ENCODE assay signal across 17 cellular contexts in genomic region chr16:4386951-4387565, GRCh38. TPM values are rescaled to one million over a fixed set of nuclear protein-coding genes. Genes with fewer than 3 reads are reported as not detected.
DNase-seq lines count a peak whose midpoint lies in the region; TF ChIP-seq lines count a peak whose summit lies in the region.
"Had no signal": no experiment of that assay in that cellular context is flagged by ENCODE, and none has a peak within 500 bp of the region (broad histone marks: within the 10 kb centered on the region; RNA-seq: fewer than 3 reads in every experiment).

No MANE protein-coding gene starts in this region.

- H3K4me2 ChIP-seq in BLaER1 treated with 17β-estradiol and CSF1 and Interleukin-3, amounts not matched to agents 10 nM and 100 nM, result peak overlapping the region in 7 of 11 experiments; percentile 18 to 91 (median 84); a peak in 11 of 22 replicates

- peaks cover 24 to 89% (median 78%) of the 10 kb centered on the region in 10 experiments for H3K4me1 ChIP-seq in BLaER1 treated with 17β-estradiol and CSF1 and Interleukin-3, amounts not matched to agents 10 nM and 100 nM
- H3K4me1 ChIP-seq in spleen (peaks cover 0 to 90% (median 37%) of the 10 kb centered on the region in 6 donors), transverse colon (peaks cover 0 to 2% (median 0%) of the 10 kb centered on the region in 4 donors)
- H3K4me1 ChIP-seq: HAP-1, pancreas had no signal

- in situ Hi-C loops in transverse colon (cut with MboI; ENCODE audit: low pct_ligation_motif_present in 1 of 4, low pct_unique_long_range_greater_than_20kb in 1 of 4, low sequenced_read_pairs in 3 of 4), result no loop called here

- H3K9me3 ChIP-seq in BLaER1 treated with 17β-estradiol and CSF1 and Interleukin-3, amounts not matched to agents 10 nM and 100 nM (replicated peaks in 1 of 11), result no peaks in the 10 kb centered on the region
- no peaks in the 10 kb centered on the region for H3K9me3 ChIP-seq in spleen
- no peaks in the 10 kb centered on the region for H3K9me3 ChIP-seq in transverse colon
- H3K9me3 ChIP-seq: adrenal gland, HAP-1, pancreas had no signal

- DNase-seq in amniotic epithelial cell (ENCODE audit: low read depth), result peak; percentile 57
- DNase-seq in iris pigment epithelial cell (ENCODE audit: low read depth), result peak; percentile 55
- no peak for DNase-seq in spleen
- no peak for DNase-seq in D341Med (ENCODE audit: low spot score)
- no peak for DNase-seq in SHP77 (lab: John Stamatoyannopoulos, UW)
- no peak for DNase-seq in progenitor cell of endocrine pancreas (ENCODE audit: low spot score, unreplicated experiment)
- no peak for DNase-seq in transverse colon
- DNase-seq: activated CD4-positive, CD25-positive, alpha-beta regulatory T cell treated with anti-CD3 and anti-CD28 coated beads, Interleukin-2, amount 50 U/mL, for 72 hours; activated T-cell treated with anti-CD3 and anti-CD28 coated beads for 4 hours; effector memory CD4-positive, alpha-beta T cell; head of caudate nucleus; MV-4-11; SW 1271 had no signal

- no peak for TF ChIP-seq EP300 in transverse colon (IDR thresholded peaks at IDR 0.05; ENCODE audit: low read depth)

- H3K9ac ChIP-seq in BLaER1 treated with 17β-estradiol and CSF1 and Interleukin-3, amounts not matched to agents 10 nM and 100 nM, result peak overlapping the region in 6 of 11 experiments; percentile 6 to 48 (median 25); a peak in 4 of 22 replicates

- no peak overlapping the region for H3K27ac ChIP-seq in BLaER1 treated with 17β-estradiol and CSF1 and Interleukin-3, amounts not matched to agents 10 nM and 100 nM
- H3K27ac ChIP-seq in spleen (peak overlapping the region in 5 of 8 donors; percentile 47 to 76 (median 65)), transverse colon (no peak overlapping the region)
- H3K27ac ChIP-seq: pancreas had no signal

- no peaks in the 10 kb centered on the region for H3K36me3 Mint-ChIP-seq in progenitor cell of endocrine pancreas (ENCODE audit: insufficient read depth)

- 82 to 89% (median 86%) methylated on average over 10 of the region's 10 CpGs for WGBS in spleen, 5 donors
- WGBS in transverse colon (ENCODE audit: low coverage in 1 of 2), 2 donors, result 85% methylated on average over 10 of the region's 10 CpGs; no CpG with 5 or more reads in 1 of the 2 donors

- H3K36me3 ChIP-seq in BLaER1 treated with 17β-estradiol and CSF1 and Interleukin-3, amounts not matched to agents 10 nM and 100 nM, result peaks cover 46 to 100% (median 87%) of the 10 kb centered on the region in 11 experiments
- peaks cover 4 to 100% (median 90%) of the 10 kb centered on the region in 6 donors for H3K36me3 ChIP-seq in spleen
- no peaks in the 10 kb centered on the region for H3K36me3 ChIP-seq in transverse colon

- TF ChIP-seq CTCF in spleen (IDR thresholded peaks at IDR 0.05 in 8 of 11, conservative IDR thresholded peaks at IDR 0.05 in 3 of 11) (no peak), progenitor cell of endocrine pancreas (IDR thresholded peaks at IDR 0.05; ENCODE audit: unreplicated experiment) (no peak), transverse colon (IDR thresholded peaks at IDR 0.05) (no peak)

- no peaks in the 10 kb centered on the region for H3K27me3 ChIP-seq in BLaER1 treated with 17β-estradiol and CSF1 and Interleukin-3, amounts not matched to agents 10 nM and 100 nM
- H3K27me3 ChIP-seq in spleen (replicated peaks in 1 of 7) (no peaks in the 10 kb centered on the region), transverse colon (no peaks in the 10 kb centered on the region)
- H3K27me3 ChIP-seq: adrenal gland, pancreas had no signal

- no peak overlapping the region for H3K4me3 ChIP-seq in BLaER1 treated with 17β-estradiol and CSF1 and Interleukin-3, amounts not matched to agents 10 nM and 100 nM
- H3K4me3 ChIP-seq in spleen (no peak overlapping the region), transverse colon (no peak overlapping the region)
- H3K4me3 ChIP-seq: adrenal gland, HAP-1, pancreas had no signal

- H3K4me1 Mint-ChIP-seq in progenitor cell of endocrine pancreas (ENCODE audit: low read depth), result peaks cover 10% of the 10 kb centered on the region

- no peak overlapping the region for H3K4me3 Mint-ChIP-seq in progenitor cell of endocrine pancreas (ENCODE audit: low read depth)

- intact Hi-C loops in spleen (cut with DNase I; ENCODE audit: low total_unique reads) (no loop called here), transverse colon (cut with DNase I; ENCODE audit: low total_unique reads) (no loop called here)

- peaks cover 49 to 100% (median 89%) of the 10 kb centered on the region in 11 experiments for H4K20me1 ChIP-seq in BLaER1 treated with 17β-estradiol and CSF1 and Interleukin-3, amounts not matched to agents 10 nM and 100 nM

- no peaks in the 10 kb centered on the region for H3K9me3 Mint-ChIP-seq in progenitor cell of endocrine pancreas (ENCODE audit: low read depth)

- H3K27ac Mint-ChIP-seq in progenitor cell of endocrine pancreas, result no peak overlapping the region

- TF ChIP-seq POLR2A in spleen (IDR thresholded peaks at IDR 0.05) (no peak), transverse colon (IDR thresholded peaks at IDR 0.05) (no peak)

- H3K27me3 Mint-ChIP-seq in progenitor cell of endocrine pancreas, result no peaks in the 10 kb centered on the region

RNA-seq across cellular contexts. Expression of gene VASN, which starts 15.4 kb away (rescaled TPM):
- 10 to 100 TPM in 5 of 7 donors, 1 to 10 TPM in 2; 7.4 to 24.9 (median 15.6) TPM for total RNA-seq in spleen
- polyA plus RNA-seq in spleen, result 1 to 10 TPM; 2.0 to 6.3 (median 5.2) TPM
- 3.8 and 4.0 TPM in 2 replicates for total RNA-seq in progenitor cell of endocrine pancreas
- 10 to 100 TPM in 2 of 4 donors, 1 to 10 TPM in 2; 3.4 to 18.7 (median 9.0) TPM for total RNA-seq in transverse colon

RNA-seq across cellular contexts. Expression of gene CORO7, which starts 29.3 kb away (rescaled TPM):
- 100 to 1,000 TPM in 6 of 7 donors, 10 to 100 TPM in 1; 89.9 to 177 (median 149) TPM for total RNA-seq in spleen
- polyA plus RNA-seq in spleen, result 10 to 100 TPM; 29.7 to 70.6 (median 50.5) TPM
- 25.7 and 35.2 TPM in 2 replicates for total RNA-seq in progenitor cell of endocrine pancreas
- 100 to 1,000 TPM in 1 of 4 donors, 10 to 100 TPM in 3; 46.8 to 330 (median 58.1) TPM for total RNA-seq in transverse colon

RNA-seq across cellular contexts. Expression of gene PAM16, which starts 35.9 kb away (rescaled TPM):
- 10 to 100 TPM; 26.7 to 45.9 (median 30.1) TPM for total RNA-seq in spleen
- 10 to 100 TPM; 65.5 to 88.8 (median 84.8) TPM for polyA plus RNA-seq in spleen
- total RNA-seq in progenitor cell of endocrine pancreas, result 33.5 and 36.7 TPM in 2 replicates
- 10 to 100 TPM; 26.5 to 40.5 (median 29.2) TPM for total RNA-seq in transverse colon

RNA-seq across cellular contexts. Expression of gene DNAJA3, which starts 38.6 kb away (rescaled TPM):
- 10 to 100 TPM; 30.0 to 47.6 (median 35.5) TPM for total RNA-seq in spleen
- polyA plus RNA-seq in spleen, result 10 to 100 TPM; 16.9 to 36.7 (median 20.7) TPM
- total RNA-seq in progenitor cell of endocrine pancreas, result 38.8 and 42.3 TPM in 2 replicates
- 100 to 1,000 TPM in 1 of 4 donors, 10 to 100 TPM in 3; 49.0 to 126 (median 75.5) TPM for total RNA-seq in transverse colon

Comparison
In these comparisons a context has a peak if more than half of its experiments do, and no peak if none do; other contexts are left out.
1. H3K27ac ChIP-seq: peak in spleen (5 of 8); none in BLaER1 treated with 17β-estradiol and CSF1 and Interleukin-3, amounts not matched to agents 10 nM and 100 nM (0 of 11) and transverse colon (0 of 4).
2. DNase-seq: peak in amniotic epithelial cell (single experiment) and iris pigment epithelial cell (single experiment); none in spleen (single experiment), D341Med (single experiment), SHP77 (0 of 2), progenitor cell of endocrine pancreas (single experiment) and transverse colon (single experiment).